In the genomic region with DNA sequence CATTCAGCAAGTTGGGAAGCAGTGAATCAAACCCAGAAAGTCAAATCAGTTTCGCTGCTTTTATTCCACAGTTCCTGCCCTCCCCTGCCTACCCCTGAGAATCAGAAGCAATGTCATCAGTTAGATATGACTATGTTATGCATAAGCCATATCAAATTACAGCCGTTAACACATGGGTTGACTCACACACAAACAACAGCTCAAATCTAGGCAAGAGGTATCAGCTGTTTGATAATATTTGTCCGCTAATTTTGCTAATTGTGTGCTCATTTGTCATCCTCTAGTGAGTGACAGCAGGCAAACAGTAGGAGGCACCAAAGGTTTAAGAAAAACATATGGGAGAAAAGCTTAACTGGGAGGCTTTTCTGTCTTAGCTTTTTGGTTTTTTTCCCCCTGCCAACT, we compare ENCODE assay signal across 1 cellular context.
TF ChIP-seq lines count a peak whose summit lies in the region.

No MANE protein-coding gene starts in this region.

TF ChIP-seq in K562, 482 proteins besides CTCF, POLR2A, EP300 and RAD21 (continued from another document):
- TF ChIP-seq ZNF592 (IDR thresholded peaks at IDR 0.05): peak; percentile 81
- TF ChIP-seq ZNF445 (CRISPR knock-in tag; IDR thresholded peaks at IDR 0.05; ENCODE audit: low read depth): no peak
- TF ChIP-seq DACH1 (IDR thresholded peaks at IDR 0.05; ENCODE audit: partially characterized antibody): peak; percentile 98
- peak; percentile 73 to 81; a peak in 3 of 4 replicates for TF ChIP-seq KDM1A (IDR thresholded peaks at IDR 0.05)
- TF ChIP-seq, protein P1, sequence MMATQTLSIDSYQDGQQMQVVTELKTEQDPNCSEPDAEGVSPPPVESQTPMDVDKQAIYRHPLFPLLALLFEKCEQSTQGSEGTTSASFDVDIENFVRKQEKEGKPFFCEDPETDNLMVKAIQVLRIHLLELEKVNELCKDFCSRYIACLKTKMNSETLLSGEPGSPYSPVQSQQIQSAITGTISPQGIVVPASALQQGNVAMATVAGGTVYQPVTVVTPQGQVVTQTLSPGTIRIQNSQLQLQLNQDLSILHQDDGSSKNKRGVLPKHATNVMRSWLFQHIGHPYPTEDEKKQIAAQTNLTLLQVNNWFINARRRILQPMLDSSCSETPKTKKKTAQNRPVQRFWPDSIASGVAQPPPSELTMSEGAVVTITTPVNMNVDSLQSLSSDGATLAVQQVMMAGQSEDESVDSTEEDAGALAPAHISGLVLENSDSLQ (IDR thresholded peaks at IDR 0.05): peak; percentile 91
- 0 out of 2 replicates have a peak, but pooled peaks have one; percentile 35 for TF ChIP-seq CEBPB (tag; IDR thresholded peaks at IDR 0.05)
- TF ChIP-seq MLLT1 (IDR thresholded peaks at IDR 0.05): 0 out of 4 replicates have a peak, but pooled peaks of 1 of the 2 experiments have one; percentile 11
- peak; percentile 90 for TF ChIP-seq FOSL1 (tag; conservative IDR thresholded peaks at IDR 0.05)
- TF ChIP-seq MEIS2 (IDR thresholded peaks at IDR 0.05; ENCODE audit: partially characterized antibody): peak; percentile 86
- TF ChIP-seq, protein P2, sequence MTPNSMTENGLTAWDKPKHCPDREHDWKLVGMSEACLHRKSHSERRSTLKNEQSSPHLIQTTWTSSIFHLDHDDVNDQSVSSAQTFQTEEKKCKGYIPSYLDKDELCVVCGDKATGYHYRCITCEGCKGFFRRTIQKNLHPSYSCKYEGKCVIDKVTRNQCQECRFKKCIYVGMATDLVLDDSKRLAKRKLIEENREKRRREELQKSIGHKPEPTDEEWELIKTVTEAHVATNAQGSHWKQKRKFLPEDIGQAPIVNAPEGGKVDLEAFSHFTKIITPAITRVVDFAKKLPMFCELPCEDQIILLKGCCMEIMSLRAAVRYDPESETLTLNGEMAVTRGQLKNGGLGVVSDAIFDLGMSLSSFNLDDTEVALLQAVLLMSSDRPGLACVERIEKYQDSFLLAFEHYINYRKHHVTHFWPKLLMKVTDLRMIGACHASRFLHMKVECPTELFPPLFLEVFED (CRISPR knock-in tag; conservative IDR thresholded peaks at IDR 0.05): no peak
- TF ChIP-seq JUND (IDR thresholded peaks at IDR 0.05; ENCODE audit: borderline replicate concordance, low read depth, low read length): peak; percentile 53; the same call in 1 of the 2 replicates
- TF ChIP-seq JUND (tag; IDR thresholded peaks at IDR 0.05; ENCODE audit: borderline replicate concordance, low read depth, low read length): peak; percentile 80; the same call in 2 of the 3 replicates
- no peak for TF ChIP-seq SAP30 (IDR thresholded peaks at IDR 0.05; ENCODE audit: borderline replicate concordance, insufficient read depth, low read depth, low read length, poor library complexity, severe bottlenecking)
